ENCODE assay signal across 27 cellular contexts in genomic region chr2:67251741-67252140, GRCh38.
"Had no signal": no experiment of that assay in that cellular context is flagged by ENCODE, and none has a peak within 500 bp of the region (broad histone marks: within the 10 kb centered on the region; RNA-seq: fewer than 3 reads in every experiment).

No MANE protein-coding gene starts in this region.

- DNase-seq: activated CD4-positive, alpha-beta memory T cell treated with anti-CD3 and anti-CD28 coated beads, Interleukin-2, amount 10 ng/mL, durations not matched to agents 7 days and 5 days; activated CD4-positive, alpha-beta T cell treated with anti-CD3 and anti-CD28 coated beads for 1 hour; activated CD4-positive, alpha-beta T cell treated with anti-CD3 and anti-CD28 coated beads for 4 hours; activated CD4-positive, alpha-beta T cell treated with anti-CD3 and anti-CD28 coated beads, Interleukin-2, amount 10 ng/mL, durations not matched to agents 7 days and 5 days; activated CD4-positive, alpha-beta T cell treated with anti-CD3 and anti-CD28 coated beads, Interleukin-2, amount 50 U/mL, for 4 hours; activated CD8-positive, alpha-beta memory T cell treated with anti-CD3 and anti-CD28 coated beads, Interleukin-2, amount 50 U/mL, for 48 hours; activated gamma-delta T cell; activated naive CD4-positive, alpha-beta T cell treated with anti-CD3 and anti-CD28 coated beads, Interleukin-2, amount 50 U/mL, for 16 hours; activated naive CD4-positive, alpha-beta T cell treated with Interleukin-2 at 50 U/mL for 16 hours; activated T-cell treated with anti-CD3 and anti-CD28 coated beads for 4 hours; activated T-cell treated with anti-CD3 and anti-CD28 coated beads, Interleukin-2, amount 50 U/mL, for 24 hours; activated T-cell treated with anti-CD3 and anti-CD28 coated beads, Interleukin-2, amount 50 U/mL, for 72 hours; amniotic stem cell; anterior cingulate cortex; brain microvascular endothelial cell; caudate nucleus; cortex of kidney; dermis blood vessel endothelial cell; effector CD4-positive, alpha-beta T cell; effector memory CD8-positive, alpha-beta T cell; esophagus squamous epithelium; head of caudate nucleus; T-helper 2 cell had no signal

- H3K27me3 Mint-ChIP-seq: activated CD4-positive, alpha-beta memory T cell treated with anti-CD3 and anti-CD28 coated beads, Interleukin-2, amount 10 ng/mL, durations not matched to agents 7 days and 5 days; activated naive CD8-positive, alpha-beta T cell; effector memory CD8-positive, alpha-beta T cell had no signal

- H3K4me3 ChIP-seq: esophagus squamous epithelium had no signal

- H3K4me3 Mint-ChIP-seq: activated CD4-positive, alpha-beta memory T cell treated with anti-CD3 and anti-CD28 coated beads, Interleukin-2, amount 10 ng/mL, durations not matched to agents 7 days and 5 days; activated CD4-positive, alpha-beta T cell treated with anti-CD3 and anti-CD28 coated beads, Interleukin-2, amount 10 ng/mL, durations not matched to agents 7 days and 5 days; activated naive CD8-positive, alpha-beta T cell; activated T-cell treated with anti-CD3 and anti-CD28 coated beads, Interleukin-2, amount 50 U/mL, for 24 hours; activated T-cell treated with anti-CD3 and anti-CD28 coated beads, Interleukin-2, amount 50 U/mL, for 72 hours; effector memory CD8-positive, alpha-beta T cell; WTC11 had no signal

- H3K27me3 ChIP-seq: brain microvascular endothelial cell, esophagus squamous epithelium had no signal

- H3K27ac ChIP-seq: brain microvascular endothelial cell, epithelial cell of prostate, esophagus squamous epithelium, VCaP had no signal

- H3K36me3 ChIP-seq: brain microvascular endothelial cell, esophagus squamous epithelium had no signal

- H3K4me1 Mint-ChIP-seq: activated CD4-positive, alpha-beta memory T cell treated with anti-CD3 and anti-CD28 coated beads, Interleukin-2, amount 10 ng/mL, durations not matched to agents 7 days and 5 days; activated CD4-positive, alpha-beta T cell treated with anti-CD3 and anti-CD28 coated beads, Interleukin-2, amount 10 ng/mL, durations not matched to agents 7 days and 5 days; WTC11 had no signal

- H3K27ac Mint-ChIP-seq: activated CD4-positive, alpha-beta memory T cell treated with anti-CD3 and anti-CD28 coated beads, Interleukin-2, amount 10 ng/mL, durations not matched to agents 7 days and 5 days; activated CD4-positive, alpha-beta T cell treated with anti-CD3 and anti-CD28 coated beads, Interleukin-2, amount 10 ng/mL, durations not matched to agents 7 days and 5 days; activated naive CD8-positive, alpha-beta T cell; activated T-cell treated with anti-CD3 and anti-CD28 coated beads, Interleukin-2, amount 50 U/mL, for 24 hours; activated T-cell treated with anti-CD3 and anti-CD28 coated beads, Interleukin-2, amount 50 U/mL, for 72 hours; effector memory CD8-positive, alpha-beta T cell; WTC11 had no signal

- ATAC-seq: activated T-cell treated with anti-CD3 and anti-CD28 coated beads, Interleukin-2, amount 50 U/mL, for 72 hours; effector memory CD8-positive, alpha-beta T cell; WTC11 had no signal

- H3K9me3 Mint-ChIP-seq: activated CD4-positive, alpha-beta memory T cell treated with anti-CD3 and anti-CD28 coated beads, Interleukin-2, amount 10 ng/mL, durations not matched to agents 7 days and 5 days; activated CD4-positive, alpha-beta T cell treated with anti-CD3 and anti-CD28 coated beads, Interleukin-2, amount 10 ng/mL, durations not matched to agents 7 days and 5 days; activated T-cell treated with anti-CD3 and anti-CD28 coated beads, Interleukin-2, amount 50 U/mL, for 24 hours; WTC11 had no signal

- H3K9me3 ChIP-seq: esophagus squamous epithelium had no signal

- H3K36me3 Mint-ChIP-seq: activated naive CD8-positive, alpha-beta T cell; WTC11 had no signal
